Comparison of ENCODE assay signal across 20 cellular contexts in genomic region chr9:91736898-91737601, GRCh38.
DNase-seq lines count a peak whose midpoint lies in the region; ATAC-seq, FAIRE-seq and TF ChIP-seq lines count a peak whose summit lies in the region.
"Had no signal": no experiment of that assay in that cellular context is flagged by ENCODE, and none has a peak within 500 bp of the region (broad histone marks: within the 10 kb centered on the region; RNA-seq: fewer than 3 reads in every experiment).

No MANE protein-coding gene starts in this region.

- intact Hi-C loops in spleen (cut with DNase I; ENCODE audit: low total_unique reads) = no loop called here

- WGBS in spleen, 5 donors = 75 to 91% (median 85%) methylated on average over 16 of the region's 16 CpGs

- H3K4me3 ChIP-seq in bronchial epithelial cell (ENCODE audit: low read depth, low read length) (no peak overlapping the region), spleen (no peak overlapping the region)

- H3K9me3 ChIP-seq in spleen = no peaks in the 10 kb centered on the region
- H3K9me3 ChIP-seq: BE2C, Caco-2 had no signal

- DNase-seq in G401 (ENCODE audit: low spot score) (peak; percentile 70), NCI-H69 (lab: John Stamatoyannopoulos, UW) (peak; percentile 27), bronchial epithelial cell (ENCODE audit: low read depth) (no peak), spleen (peak; percentile 31), NCI-H1048 (lab: John Stamatoyannopoulos, UW) (no peak), WTC11 (ENCODE audit: low spot score) (no peak)
- no peak for DNase-seq in stimulated activated naive B cell treated with anti-CD40 and anti-IgM and Interleukin-4, amounts not matched to agents 10 μg/mL and 1 μg/mL and 100 μg/mL, for 72 hours
- DNase-seq: ACHN; BE2C; Caco-2; CD4-positive, alpha-beta T cell; DMS53; DND-41; EL; H9 had no signal

- CTCF ChIA-PET in WTC11 (lab: Charles Lee) = interaction anchor here (1.1 kb wide), 1 partner anchor 21 kb away, joined by 3 read pairs; no protein-coding TSS in a partner anchor

- no peak overlapping the region for H3K27ac Mint-ChIP-seq in stimulated activated naive B cell treated with anti-CD40 and anti-IgM and Interleukin-4, amounts not matched to agents 10 μg/mL and 1 μg/mL and 100 μg/mL, for 72 hours
- no peak overlapping the region for H3K27ac Mint-ChIP-seq in WTC11
- H3K27ac Mint-ChIP-seq: CD4-positive, alpha-beta T cell had no signal

- no peak overlapping the region for H3K4me3 Mint-ChIP-seq in stimulated activated naive B cell treated with anti-CD40 and anti-IgM and Interleukin-4, amounts not matched to agents 10 μg/mL and 1 μg/mL and 100 μg/mL, for 72 hours
- H3K4me3 Mint-ChIP-seq in WTC11 = no peak overlapping the region
- H3K4me3 Mint-ChIP-seq: CD4-positive, alpha-beta T cell; H9 had no signal

- H3K36me3 ChIP-seq in bronchial epithelial cell (ENCODE audit: control insufficient read depth, insufficient read depth, low read length) (no peaks in the 10 kb centered on the region), spleen (no peaks in the 10 kb centered on the region)

- POLR2A ChIA-PET in WTC11 (lab: Charles Lee) = no interaction called here

- H3K9me3 Mint-ChIP-seq in stimulated activated naive B cell treated with anti-CD40 and anti-IgM and Interleukin-4, amounts not matched to agents 10 μg/mL and 1 μg/mL and 100 μg/mL, for 72 hours = no peaks in the 10 kb centered on the region
- H3K9me3 Mint-ChIP-seq in WTC11 = no peaks in the 10 kb centered on the region
- H3K9me3 Mint-ChIP-seq: CD4-positive, alpha-beta T cell; H9 had no signal

- no peak overlapping the region for H3K27ac ChIP-seq in spleen

- peaks cover 0 to 7% (median 3%) of the 10 kb centered on the region in 6 donors for H3K4me1 ChIP-seq in spleen
- H3K4me1 ChIP-seq: BE2C, Caco-2 had no signal

- H3K36me3 Mint-ChIP-seq in stimulated activated naive B cell treated with anti-CD40 and anti-IgM and Interleukin-4, amounts not matched to agents 10 μg/mL and 1 μg/mL and 100 μg/mL, for 72 hours = no peaks in the 10 kb centered on the region
- H3K36me3 Mint-ChIP-seq in WTC11 = peaks cover 5% of the 10 kb centered on the region; the same call in 1 of the 2 replicates

- H3K27me3 Mint-ChIP-seq in stimulated activated naive B cell treated with anti-CD40 and anti-IgM and Interleukin-4, amounts not matched to agents 10 μg/mL and 1 μg/mL and 100 μg/mL, for 72 hours = peaks cover 17 to 46% of the 10 kb centered on the region in 2 donors
- H3K27me3 Mint-ChIP-seq in WTC11 (ENCODE audit: low read depth) = no peaks in the 10 kb centered on the region

- in situ Hi-C loops in G401 (cut with HindIII; ENCODE audit: low sequenced_read_pairs) = no loop called here

- no peaks in the 10 kb centered on the region for H3K27me3 ChIP-seq in bronchial epithelial cell (ENCODE audit: control insufficient read depth, insufficient read depth, low read length)
- H3K27me3 ChIP-seq in spleen (replicated peaks in 1 of 7) = peaks cover 0 to 20% (median 0%) of the 10 kb centered on the region in 7 donors
- H3K27me3 ChIP-seq: BE2C had no signal

- TF ChIP-seq POLR2A in spleen (IDR thresholded peaks at IDR 0.05) = no peak

- no peak for ATAC-seq in stimulated activated naive B cell treated with anti-CD40 and anti-IgM and Interleukin-4, amounts not matched to agents 10 μg/mL and 1 μg/mL and 100 μg/mL, for 72 hours (replicated peaks)
- ATAC-seq in WTC11 = no peak

- peaks cover 3 to 4% of the 10 kb centered on the region in 2 donors for H3K4me1 Mint-ChIP-seq in stimulated activated naive B cell treated with anti-CD40 and anti-IgM and Interleukin-4, amounts not matched to agents 10 μg/mL and 1 μg/mL and 100 μg/mL, for 72 hours
- no peaks in the 10 kb centered on the region for H3K4me1 Mint-ChIP-seq in WTC11

- FAIRE-seq in bronchial epithelial cell (lab: Jason Lieb, UNC) = peak; percentile 28
- FAIRE-seq: A204.1, G401.6, GM12891, GM19239, H1 had no signal

- TF ChIP-seq CTCF in bronchial epithelial cell (IDR thresholded peaks at IDR 0.05; ENCODE audit: insufficient read depth, low read length, severe bottlenecking) (no peak), spleen (IDR thresholded peaks at IDR 0.05 in 8 of 11, conservative IDR thresholded peaks at IDR 0.05 in 3 of 11) (no peak), WTC11 (IDR thresholded peaks at IDR 0.05) (no peak)

TF ChIP-seq in WTC11, 78 proteins besides CTCF, POLR2A, EP300 and RAD21:
- TF ChIP-seq HMGA2 (CRISPR knock-in tag; IDR thresholded peaks at IDR 0.05) = no peak

Comparison
In these comparisons a context has a peak if more than half of its experiments do, and no peak if none do; other contexts are left out.
1. DNase-seq: peak in G401 (single experiment), NCI-H69 (single experiment) and spleen (single experiment); none in bronchial epithelial cell (single experiment), stimulated activated naive B cell treated with anti-CD40 and anti-IgM and Interleukin-4, amounts not matched to agents 10 μg/mL and 1 μg/mL and 100 μg/mL, for 72 hours (single experiment), NCI-H1048 (single experiment) and WTC11 (single experiment).